Comparison of ENCODE assay signal across 8 cellular contexts in genomic region chr12:51970904-51971646, GRCh38. TPM values are rescaled to one million over a fixed set of nuclear protein-coding genes. Genes with fewer than 3 reads are reported as not detected.
DNase-seq lines count a peak whose midpoint lies in the region; ATAC-seq and TF ChIP-seq lines count a peak whose summit lies in the region.

No MANE protein-coding gene starts in this region.

- peaks cover 5% of the 10 kb centered on the region for H3F3A ChIP-seq in DOHH2 (ENCODE audit: control insufficient read depth, insufficient read depth)

- H4K20me1 ChIP-seq in DOHH2 (ENCODE audit: control insufficient read depth, insufficient read depth, low read depth, low read length): peaks cover 19% of the 10 kb centered on the region

- peaks cover 3% of the 10 kb centered on the region; the same call in 1 of the 2 replicates for H3K36me3 ChIP-seq in DOHH2 (ENCODE audit: control insufficient read depth, low read length)

- H3K4me1 Mint-ChIP-seq in activated CD4-positive, alpha-beta T cell treated with anti-CD3 and anti-CD28 coated beads, Interleukin-2, amount 10 ng/mL, durations not matched to agents 24 days and 14 days: peaks cover 54% of the 10 kb centered on the region

- intact Hi-C loops in activated CD4-positive, alpha-beta T cell treated with anti-CD3 and anti-CD28 coated beads, Interleukin-2, amount 10 ng/mL, durations not matched to agents 24 days and 14 days (cut with micrococcal nuclease): loop anchor here (1.0 to 10.0 kb wide), 7 partner anchors 9 to 602 kb away; partner anchors contain the start of gene GALNT6

- H3K4me1 ChIP-seq in DOHH2 (ENCODE audit: control insufficient read depth, low read length): peaks cover 27% of the 10 kb centered on the region

- peak overlapping the region; percentile 61 for H3K4me2 ChIP-seq in DOHH2 (ENCODE audit: low read length)

- no peaks in the 10 kb centered on the region for H3K27me3 ChIP-seq in DOHH2 (ENCODE audit: control insufficient read depth, low read length)

- H3K9me2 ChIP-seq in DOHH2 (replicated peaks; ENCODE audit: control insufficient read depth, low read length): no peaks in the 10 kb centered on the region

- H3K9me3 ChIP-seq in DOHH2 (ENCODE audit: control insufficient read depth, insufficient read depth, low read length): no peaks in the 10 kb centered on the region

- no peak overlapping the region for H3K27ac ChIP-seq in DOHH2 (ENCODE audit: low read depth, low read length)

- H3K79me2 ChIP-seq in DOHH2 (ENCODE audit: control insufficient read depth, low read length): peaks cover 42% of the 10 kb centered on the region

- peak overlapping the region; percentile 59 for H3K27ac Mint-ChIP-seq in activated CD4-positive, alpha-beta T cell treated with anti-CD3 and anti-CD28 coated beads, Interleukin-2, amount 10 ng/mL, durations not matched to agents 24 days and 14 days

- peak; percentile 84 for ATAC-seq in GM19467 (IDR thresholded peaks at IDR 0.05; ENCODE audit: unreplicated experiment)
- ATAC-seq in HG03460 (IDR thresholded peaks at IDR 0.05; ENCODE audit: unreplicated experiment): peak; percentile 93
- ATAC-seq in esophagus mucosa: peak; percentile 65

- peak overlapping the region; percentile 54 for H3K4me3 ChIP-seq in DOHH2 (ENCODE audit: low read length)

- DNase-seq in activated CD4-positive, alpha-beta T cell treated with anti-CD3 and anti-CD28 coated beads, Interleukin-2, amount 10 ng/mL, durations not matched to agents 24 days and 14 days: peak; percentile 85
- peak; percentile 66 for DNase-seq in stimulated activated CD4-positive, alpha-beta T cell treated with anti-CD3 and anti-CD28 coated beads, Interleukin-1b, Interleukin-23, amount 100 ng/mL, for 48 hours
- no peak for DNase-seq in UCSD-AML1 (lab: John Stamatoyannopoulos, UW; ENCODE audit: unreplicated experiment)
- no peak for DNase-seq in hypothalamus (lab: John Stamatoyannopoulos, UW)

- H3K9me3 Mint-ChIP-seq in activated CD4-positive, alpha-beta T cell treated with anti-CD3 and anti-CD28 coated beads, Interleukin-2, amount 10 ng/mL, durations not matched to agents 24 days and 14 days: no peaks in the 10 kb centered on the region

- H3K27me3 Mint-ChIP-seq in activated CD4-positive, alpha-beta T cell treated with anti-CD3 and anti-CD28 coated beads, Interleukin-2, amount 10 ng/mL, durations not matched to agents 24 days and 14 days: peaks cover 23% of the 10 kb centered on the region

- peak overlapping the region; percentile 71 for H3K4me3 Mint-ChIP-seq in activated CD4-positive, alpha-beta T cell treated with anti-CD3 and anti-CD28 coated beads, Interleukin-2, amount 10 ng/mL, durations not matched to agents 24 days and 14 days

- peak; percentile 93 for TF ChIP-seq CTCF in DOHH2 (IDR thresholded peaks at IDR 0.05; ENCODE audit: low read depth, low read length, poor library complexity, severe bottlenecking)

- H3K36me3 Mint-ChIP-seq in activated CD4-positive, alpha-beta T cell treated with anti-CD3 and anti-CD28 coated beads, Interleukin-2, amount 10 ng/mL, durations not matched to agents 24 days and 14 days (ENCODE audit: low read depth): no peaks in the 10 kb centered on the region

RNA-seq across cellular contexts. Expression of gene ACVR1B, which starts 19.6 kb away (rescaled TPM):
- total RNA-seq in activated CD4-positive, alpha-beta T cell treated with anti-CD3 and anti-CD28 coated beads, Interleukin-2, amount 10 ng/mL, durations not matched to agents 24 days and 14 days: 7.1 and 8.1 TPM in 2 replicates
- 19.2 TPM for total RNA-seq in esophagus mucosa

RNA-seq across cellular contexts. Expression of gene TAMALIN, which starts 35.7 kb away (rescaled TPM):
- total RNA-seq in activated CD4-positive, alpha-beta T cell treated with anti-CD3 and anti-CD28 coated beads, Interleukin-2, amount 10 ng/mL, durations not matched to agents 24 days and 14 days: 10.4 and 12.4 TPM in 2 replicates
- total RNA-seq in esophagus mucosa: 3.9 TPM

Comparison
In these comparisons a context has a peak if more than half of its experiments do, and no peak if none do; other contexts are left out.
1. DNase-seq: peak in activated CD4-positive, alpha-beta T cell treated with anti-CD3 and anti-CD28 coated beads, Interleukin-2, amount 10 ng/mL, durations not matched to agents 24 days and 14 days (single experiment) and stimulated activated CD4-positive, alpha-beta T cell treated with anti-CD3 and anti-CD28 coated beads, Interleukin-1b, Interleukin-23, amount 100 ng/mL, for 48 hours (single experiment); none in UCSD-AML1 (single experiment) and hypothalamus (0 of 51).
2. Peak in every context shown above with its lines, with median percentiles within 50 percentile points of each other: ATAC-seq.